In genomic region chr11:132099692-132100091, GRCh38 we compare ENCODE assay signal across 10 cellular contexts.
A peak's percentile ranks its signal among the peaks of the same experiment; 100 is the strongest.
DNase-seq lines count a peak whose midpoint lies in the region; ATAC-seq and TF ChIP-seq lines count a peak whose summit lies in the region.
"Had no signal": no experiment of that assay in that cellular context is flagged by ENCODE, and none has a peak within 500 bp of the region (broad histone marks: within the 10 kb centered on the region; RNA-seq: fewer than 3 reads in every experiment).

No MANE protein-coding gene starts in this region.

- DNase-seq in GM13977 (ENCODE audit: low spot score) (no peak), HL-60 (ENCODE audit: low read depth in 1 of 2, low spot score in 1 of 2) (peak; percentile 17 to 23), adrenal gland (peak in 3 of 7 donors; percentile 23 to 34 (median 31)), mucosa of descending colon (peak in 1 of 3 donors; percentile 14), activated gamma-delta T cell (lab: John Stamatoyannopoulos, UW) (no peak), immature natural killer cell (no peak)
- DNase-seq: activated B cell treated with CpG ODN at 0.5 μM for 24 hours had no signal

- in situ Hi-C loops in GM13977 (cut with MboI; ENCODE audit: low pct_unique_long_range_greater_than_20kb, low sequenced_read_pairs, unreplicated experiment), result no loop called here

- peaks cover 0 to 22% (median 5%) of the 10 kb centered on the region in 6 donors for H3K9me3 Mint-ChIP-seq in immature natural killer cell
- H3K9me3 Mint-ChIP-seq: activated B cell treated with CpG ODN at 0.5 μM for 24 hours; dendritic cell treated with granulocyte-macrophage colony-stimulating factor and Interleukin-4, amounts not matched to agents 40 ng/mL and 50 ng/mL, for 4 days had no signal

- no peak for TF ChIP-seq POLR2A in adrenal gland (IDR thresholded peaks at IDR 0.05)

- no peaks in the 10 kb centered on the region for H3K27me3 ChIP-seq in HL-60 (ENCODE audit: insufficient read depth, poor library complexity, severe bottlenecking)
- no peaks in the 10 kb centered on the region for H3K27me3 ChIP-seq in adrenal gland

- H3K36me3 ChIP-seq in adrenal gland (replicated peaks in 1 of 2), result no peaks in the 10 kb centered on the region
- no peaks in the 10 kb centered on the region for H3K36me3 ChIP-seq in mucosa of descending colon (ENCODE audit: low read depth)

- H3K4me3 Mint-ChIP-seq in immature natural killer cell, result no peak overlapping the region
- H3K4me3 Mint-ChIP-seq: activated B cell treated with CpG ODN at 0.5 μM for 24 hours; dendritic cell treated with granulocyte-macrophage colony-stimulating factor and Interleukin-4, amounts not matched to agents 40 ng/mL and 50 ng/mL, for 4 days had no signal

- ATAC-seq in mucosa of descending colon (peak; percentile 27), HG03139 (IDR thresholded peaks at IDR 0.05; ENCODE audit: unreplicated experiment) (no peak), GM19023 (IDR thresholded peaks at IDR 0.05; ENCODE audit: unreplicated experiment) (no peak)

- H3K4me1 ChIP-seq in adrenal gland (replicated peaks in 1 of 2) (no peaks in the 10 kb centered on the region), mucosa of descending colon (ENCODE audit: low read depth) (no peaks in the 10 kb centered on the region)

- no peak overlapping the region for H3K4me3 ChIP-seq in HL-60 (replicated peaks; ENCODE audit: insufficient read depth, low read length)
- H3K4me3 ChIP-seq in adrenal gland, result no peak overlapping the region
- H3K4me3 ChIP-seq in mucosa of descending colon, result no peak overlapping the region

- no peak overlapping the region for H3K27ac Mint-ChIP-seq in immature natural killer cell
- H3K27ac Mint-ChIP-seq: activated B cell treated with CpG ODN at 0.5 μM for 24 hours; dendritic cell treated with granulocyte-macrophage colony-stimulating factor and Interleukin-4, amounts not matched to agents 40 ng/mL and 50 ng/mL, for 4 days had no signal

- H3K36me3 Mint-ChIP-seq in immature natural killer cell, result no peaks in the 10 kb centered on the region

- WGBS in adrenal gland, 4 donors, result 62 to 71% (median 66%) methylated on average over 4 of the region's 4 CpGs

- H3K27ac ChIP-seq in HL-60 (replicated peaks), result no peak overlapping the region
- no peak overlapping the region for H3K27ac ChIP-seq in adrenal gland

- peaks cover 0 to 2% (median 0%) of the 10 kb centered on the region in 3 donors for H3K27me3 Mint-ChIP-seq in immature natural killer cell (ENCODE audit: low read depth in 3 of 3)
- H3K27me3 Mint-ChIP-seq: activated B cell treated with CpG ODN at 0.5 μM for 24 hours had no signal

- TF ChIP-seq CTCF in GM13977 (IDR thresholded peaks at IDR 0.05; ENCODE audit: extremely low read depth, insufficient read depth, missing control alignments) (peak; percentile 39), HL-60 (IDR thresholded peaks at IDR 0.05; ENCODE audit: insufficient read depth, low read length) (peak; percentile 74), adrenal gland (IDR thresholded peaks at IDR 0.05) (peak in 4 of 6 experiments; percentile 19 to 33 (median 32)), mucosa of descending colon (IDR thresholded peaks at IDR 0.05) (no peak)

- H3K9me3 ChIP-seq in adrenal gland (replicated peaks in 1 of 3), result no peaks in the 10 kb centered on the region
- H3K9me3 ChIP-seq in mucosa of descending colon, result no peaks in the 10 kb centered on the region

- intact Hi-C loops in adrenal gland (cut with DNase I) (no loop called here), mucosa of descending colon (cut with DNase I, micrococcal nuclease) (no loop called here)

- H3K4me1 Mint-ChIP-seq in immature natural killer cell, result no peaks in the 10 kb centered on the region
- H3K4me1 Mint-ChIP-seq: activated B cell treated with CpG ODN at 0.5 μM for 24 hours had no signal

Comparison
In these comparisons a context has a peak if more than half of its experiments do, and no peak if none do; other contexts are left out.
1. DNase-seq: peak in HL-60 (2 of 2); none in GM13977 (single experiment), activated gamma-delta T cell (single experiment) and immature natural killer cell (0 of 3).